10 cellular contexts compared by ENCODE assay signal in the genomic region with DNA sequence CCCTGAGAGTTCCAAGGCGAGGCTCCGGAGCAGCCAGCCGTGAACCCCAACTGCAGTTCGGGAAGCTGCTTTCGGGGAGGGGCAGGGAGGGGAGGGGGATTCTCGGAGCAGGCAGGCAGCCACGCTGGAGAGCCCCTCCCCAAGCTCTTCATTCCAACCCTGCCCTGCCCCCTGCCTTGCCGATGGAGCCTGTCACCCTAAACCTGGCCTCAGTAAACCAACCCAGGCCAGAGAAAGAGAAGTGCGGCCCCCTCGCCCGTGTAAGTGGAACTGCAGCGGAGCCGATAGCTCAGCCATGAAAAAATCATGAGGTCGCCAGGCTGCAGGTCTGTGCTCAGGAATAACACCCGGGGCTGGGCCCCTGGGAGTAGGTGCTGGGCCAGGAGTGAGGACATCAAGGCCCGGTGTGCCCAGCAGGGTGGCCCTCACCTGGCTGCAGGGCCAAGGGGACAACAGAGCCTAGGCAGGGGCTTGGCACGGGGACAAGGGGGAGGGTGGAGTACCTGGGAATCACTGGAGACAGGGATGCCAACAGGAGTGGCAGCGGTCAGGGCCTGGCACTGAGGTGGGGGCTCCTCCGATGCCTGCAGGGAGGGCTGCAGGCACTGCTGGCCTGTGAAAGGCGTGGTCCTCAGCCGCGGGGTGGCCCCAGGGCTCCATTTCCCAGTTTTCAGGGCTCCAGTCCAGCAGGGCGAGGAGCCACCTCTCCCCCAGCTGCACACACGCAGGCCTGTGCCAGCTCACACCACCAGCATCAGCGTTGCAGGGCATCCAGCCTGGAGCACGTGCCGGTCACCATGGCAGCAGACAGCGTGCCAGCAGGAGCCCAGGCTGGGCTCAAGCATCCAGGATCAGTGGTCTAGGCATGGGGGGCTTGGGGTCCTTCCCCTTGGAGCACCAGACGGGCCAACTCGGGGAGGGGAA. TPM values are rescaled to one million over a fixed set of nuclear protein-coding genes. Genes with fewer than 3 reads are reported as not detected.
DNase-seq lines count a peak whose midpoint lies in the region; ATAC-seq and TF ChIP-seq lines count a peak whose summit lies in the region.
"Had no signal": no experiment of that assay in that cellular context is flagged by ENCODE, and none has a peak within 500 bp of the region (broad histone marks: within the 10 kb centered on the region; RNA-seq: fewer than 3 reads in every experiment).

No MANE protein-coding gene starts in this region.

- intact Hi-C loops in OCI-LY7 (cut with micrococcal nuclease; ENCODE audit: unreplicated experiment), result no loop called here
- intact Hi-C loops in CD8-positive, alpha-beta T cell (cut with DNase I, micrococcal nuclease), result no loop called here

- H3K4me3 Mint-ChIP-seq in type B pancreatic cell, result no peak overlapping the region
- no peak overlapping the region for H3K4me3 Mint-ChIP-seq in CD8-positive, alpha-beta T cell

- H3K79me2 ChIP-seq in OCI-LY7 (ENCODE audit: insufficient read depth, low read depth, low read length), result no peaks in the 10 kb centered on the region

- peaks cover 5% of the 10 kb centered on the region for H3K27me3 Mint-ChIP-seq in type B pancreatic cell
- H3K27me3 Mint-ChIP-seq in CD8-positive, alpha-beta T cell (ENCODE audit: low read depth), result peaks cover 7% of the 10 kb centered on the region

- no TSS peak for BruUV-seq in OCI-LY7 (replicated peaks; lab: Mats Ljungman, UMichigan)

- H3K9me3 ChIP-seq in OCI-LY7 (ENCODE audit: low read length), result no peaks in the 10 kb centered on the region
- no peaks in the 10 kb centered on the region for H3K9me3 ChIP-seq in CD8-positive, alpha-beta T cell (ENCODE audit: low read length)
- H3K9me3 ChIP-seq: left lung had no signal

- ATAC-seq in GM19455 (IDR thresholded peaks at IDR 0.05; ENCODE audit: unreplicated experiment) (no peak), HG03095 (IDR thresholded peaks at IDR 0.05; ENCODE audit: unreplicated experiment) (no peak)
- ATAC-seq in CD8-positive, alpha-beta T cell, result no peak
- ATAC-seq: left lung had no signal

- no peaks in the 10 kb centered on the region for H3K9me3 Mint-ChIP-seq in type B pancreatic cell
- H3K9me3 Mint-ChIP-seq in CD8-positive, alpha-beta T cell, result no peaks in the 10 kb centered on the region

- no peak overlapping the region for H2AFZ ChIP-seq in OCI-LY7 (ENCODE audit: low read length)

- peaks cover 20% of the 10 kb centered on the region for H3K4me1 ChIP-seq in OCI-LY7 (ENCODE audit: insufficient read depth, low read length, poor library complexity, severe bottlenecking)
- peaks cover 12% of the 10 kb centered on the region for H3K4me1 ChIP-seq in CD8-positive, alpha-beta T cell (ENCODE audit: insufficient read depth, low read length)

- H3K4me3 ChIP-seq in OCI-LY7 (ENCODE audit: low read depth, low read length, poor library complexity, severe bottlenecking), result no peak overlapping the region
- H3K4me3 ChIP-seq in CD8-positive, alpha-beta T cell (ENCODE audit: low read depth, low read length), result no peak overlapping the region
- H3K4me3 ChIP-seq: left lung had no signal

- H3K27me3 ChIP-seq in CD8-positive, alpha-beta T cell (ENCODE audit: insufficient read depth, low read length), result no peaks in the 10 kb centered on the region

- H4K20me1 ChIP-seq in OCI-LY7 (ENCODE audit: insufficient read depth, low read length), result no peaks in the 10 kb centered on the region

- POLR2A ChIA-PET in OCI-LY7 (lab: Charles Lee), result interaction anchor here (0.6 kb wide), 1 partner anchor 114 kb away, joined by 3 read pairs; no protein-coding TSS in a partner anchor
- POLR2A ChIA-PET in CD8-positive, alpha-beta T cell (lab: Charles Lee), result interaction anchor here (2.7 kb wide), 1 partner anchor 10 kb away, joined by 7 read pairs; the partner anchor contains the start of gene ACTG1

- H3K27ac ChIP-seq in OCI-LY7 (ENCODE audit: low read depth, low read length, poor library complexity, severe bottlenecking), result no peak overlapping the region
- no peak overlapping the region for H3K27ac ChIP-seq in CD8-positive, alpha-beta T cell (ENCODE audit: low read depth, low read length)
- H3K27ac ChIP-seq: C4-2B, left lung had no signal

- no peak overlapping the region for H3K4me2 ChIP-seq in OCI-LY7 (ENCODE audit: low read length)

- H3K9me2 ChIP-seq in OCI-LY7 (ENCODE audit: insufficient read depth, low read length), result no peaks in the 10 kb centered on the region

- peaks cover 16% of the 10 kb centered on the region for H3K4me1 Mint-ChIP-seq in type B pancreatic cell (ENCODE audit: unreplicated experiment)
- H3K4me1 Mint-ChIP-seq in CD8-positive, alpha-beta T cell (ENCODE audit: low read depth), result peaks cover 6% of the 10 kb centered on the region

- peak; percentile 67 for TF ChIP-seq CTCF in OCI-LY7 (conservative IDR thresholded peaks at IDR 0.05; ENCODE audit: low read length)
- peak; percentile 71 for TF ChIP-seq CTCF in type B pancreatic cell (conservative IDR thresholded peaks at IDR 0.05)
- TF ChIP-seq CTCF in CD8-positive, alpha-beta T cell (IDR thresholded peaks at IDR 0.05), result no peak

- no peak overlapping the region for H3K27ac Mint-ChIP-seq in type B pancreatic cell
- H3K27ac Mint-ChIP-seq in CD8-positive, alpha-beta T cell, result no peak overlapping the region

- no peaks in the 10 kb centered on the region for H3K36me3 ChIP-seq in OCI-LY7 (ENCODE audit: insufficient read depth, low read length)
- no peaks in the 10 kb centered on the region for H3K36me3 ChIP-seq in CD8-positive, alpha-beta T cell (ENCODE audit: insufficient read depth, low read length)
- H3K36me3 ChIP-seq: left lung had no signal

- CTCF ChIA-PET in OCI-LY7 (lab: Charles Lee; ENCODE audit: unreplicated experiment), result interaction anchor here (0.6 kb wide), 2 partner anchors 13 to 161 kb away, joined by 3 read pairs; no protein-coding TSS in a partner anchor
- CTCF ChIA-PET in CD8-positive, alpha-beta T cell (lab: Charles Lee), result interaction anchor here (1.7 kb wide), 1 partner anchor 78 kb away, joined by 6 read pairs; no protein-coding TSS in a partner anchor

- no peaks in the 10 kb centered on the region for H3K36me3 Mint-ChIP-seq in type B pancreatic cell
- H3K36me3 Mint-ChIP-seq in CD8-positive, alpha-beta T cell, result no peaks in the 10 kb centered on the region

- peak; percentile 36 to 69 for DNase-seq in SHP77 (lab: John Stamatoyannopoulos, UW)
- DNase-seq in SHP77 treated with DMSO at 0.1 percent for 48 hours (lab: John Stamatoyannopoulos, UW), result no peak
- peak; percentile 62 for DNase-seq in OCI-LY7 (ENCODE audit: low spot score)
- peak; percentile 50 for DNase-seq in glomerular visceral epithelial cell (ENCODE audit: extremely low spot score)
- DNase-seq in type B pancreatic cell (ENCODE audit: extremely low spot score, unreplicated experiment), result no peak
- no peak for DNase-seq in CD8-positive, alpha-beta T cell

RNA-seq across cellular contexts. Expression of gene FSCN2, which starts 4.8 kb away (rescaled TPM):
- 1.3 and 1.6 TPM in 2 replicates for total RNA-seq in OCI-LY7 (2014; rRNA removed; shearing (Covaris generic))
- total RNA-seq in OCI-LY7 (2022) (4.3 and 6.7 TPM in 2 replicates), type B pancreatic cell (ENCODE audit: low replicate concordance) (3.6 and 3.8 TPM in 2 replicates)
- under 1 TPM; 0.36 to 0.38 TPM for total RNA-seq in CD8-positive, alpha-beta T cell

RNA-seq across cellular contexts. Expression of gene ACTG1, which starts 10.8 kb away (rescaled TPM):
- 2,245 and 2,707 TPM in 2 replicates for total RNA-seq in OCI-LY7 (2014; rRNA removed; shearing (Covaris generic))
- total RNA-seq in OCI-LY7 (2022) (2,459 and 2,894 TPM in 2 replicates), type B pancreatic cell (ENCODE audit: low replicate concordance) (3,089 and 3,451 TPM in 2 replicates)
- total RNA-seq in CD8-positive, alpha-beta T cell, result 1,000 to 10,000 TPM; 1,370 to 1,375 TPM

RNA-seq across cellular contexts. Expression of gene FAAP100, which starts 28.8 kb away (rescaled TPM):
- 51.1 and 65.2 TPM in 2 replicates for total RNA-seq in OCI-LY7 (2014; rRNA removed; shearing (Covaris generic))
- total RNA-seq in OCI-LY7 (2022) (64.4 and 74.2 TPM in 2 replicates), type B pancreatic cell (ENCODE audit: low replicate concordance) (33.5 and 44.7 TPM in 2 replicates)
- total RNA-seq in CD8-positive, alpha-beta T cell, result 10 to 100 TPM; 21.7 to 23.5 TPM

Comparison
In these comparisons a context has a peak if more than half of its experiments do, and no peak if none do; other contexts are left out.
1. DNase-seq: peak in SHP77 (2 of 2), OCI-LY7 (single experiment) and glomerular visceral epithelial cell (single experiment); none in SHP77 treated with DMSO at 0.1 percent for 48 hours (single experiment), type B pancreatic cell (single experiment) and CD8-positive, alpha-beta T cell (0 of 7).